Comparison of ENCODE assay signal across 8 cellular contexts in genomic region chr15:50876989-50877360, GRCh38. TPM values are rescaled to one million over a fixed set of nuclear protein-coding genes. Genes with fewer than 3 reads are reported as not detected.
DNase-seq lines count a peak whose midpoint lies in the region; ATAC-seq, FAIRE-seq and TF ChIP-seq lines count a peak whose summit lies in the region.

No MANE protein-coding gene starts in this region.

- H3K4me3 ChIP-seq in astrocyte (ENCODE audit: insufficient read depth, low read depth, low read length) (peak overlapping the region; percentile 45), hepatocyte (peak overlapping the region; percentile 1)

- no peaks in the 10 kb centered on the region for H4K20me1 ChIP-seq in astrocyte (ENCODE audit: insufficient read depth, low read length)
- H4K20me1 ChIP-seq in hepatocyte (ENCODE audit: insufficient read depth, poor library complexity, severe bottlenecking) = no peaks in the 10 kb centered on the region

- H3K9ac ChIP-seq in astrocyte (ENCODE audit: low read length) = peak overlapping the region; percentile 65

- TF ChIP-seq CTCF in GM10248 (IDR thresholded peaks at IDR 0.05; ENCODE audit: control extremely low read depth, extremely low read depth, low read depth, missing control alignments) = peak; percentile 94
- peak; percentile 99 for TF ChIP-seq CTCF in astrocyte (IDR thresholded peaks at IDR 0.05; ENCODE audit: insufficient read depth, low read depth, low read length)
- peak; percentile 94 for TF ChIP-seq CTCF in hepatocyte (IDR thresholded peaks at IDR 0.05; ENCODE audit: poor library complexity)

- H3K4me2 ChIP-seq in astrocyte (ENCODE audit: low read length) (peak overlapping the region; percentile 82), hepatocyte (peak overlapping the region; percentile 65)

- no peaks in the 10 kb centered on the region for H3K9me3 Mint-ChIP-seq in astrocyte (ENCODE audit: unreplicated experiment)

- H3K79me2 ChIP-seq in astrocyte (ENCODE audit: insufficient read depth, low read length) = no peaks in the 10 kb centered on the region
- H3K79me2 ChIP-seq in hepatocyte = no peaks in the 10 kb centered on the region

- H3K9me2 ChIP-seq in hepatocyte (replicated peaks; ENCODE audit: insufficient read depth) = no peaks in the 10 kb centered on the region

- peaks cover 4% of the 10 kb centered on the region for H3K27me3 ChIP-seq in astrocyte (ENCODE audit: insufficient read depth, low read length)
- H3K27me3 ChIP-seq in hepatocyte = no peaks in the 10 kb centered on the region

- H3K4me3 Mint-ChIP-seq in astrocyte (ENCODE audit: unreplicated experiment) = peak overlapping the region; percentile 30

- peak overlapping the region; percentile 77 for H3K27ac Mint-ChIP-seq in astrocyte (ENCODE audit: unreplicated experiment)

- peaks cover 31% of the 10 kb centered on the region for H3K4me1 Mint-ChIP-seq in astrocyte (ENCODE audit: low read depth, unreplicated experiment)

- no peaks in the 10 kb centered on the region for H3K36me3 Mint-ChIP-seq in astrocyte (ENCODE audit: low read depth, unreplicated experiment)

- no peak for FAIRE-seq in astrocyte (lab: Jason Lieb, UNC)

- TF ChIP-seq POLR2A in GM18505 (IDR thresholded peaks at IDR 0.05; ENCODE audit: borderline replicate concordance, extremely low read depth, insufficient read depth, insufficient read length) = no peak

- H3K4me1 ChIP-seq in astrocyte (ENCODE audit: insufficient read depth, low read length) = no peaks in the 10 kb centered on the region
- H3K4me1 ChIP-seq in hepatocyte (ENCODE audit: insufficient read depth) = no peaks in the 10 kb centered on the region

- H3K27ac ChIP-seq in astrocyte (ENCODE audit: low read depth, low read length) (peak overlapping the region; percentile 3), hepatocyte (no peak overlapping the region)

- POLR2A ChIA-PET in GM10248 (lab: Yijun Ruan, JAX) = no interaction called here

- H3K9me3 ChIP-seq in astrocyte (ENCODE audit: insufficient read depth, low read depth, low read length) (no peaks in the 10 kb centered on the region), hepatocyte (ENCODE audit: low read depth) (no peaks in the 10 kb centered on the region)

- DNase-seq in GM10248 (ENCODE audit: extremely low spot score) (peak; percentile 61), NCI-H1417 (lab: John Stamatoyannopoulos, UW) (peak; percentile 46 to 79 (median 70)), T-helper 2 cell (peak in 4 of 5 experiments; percentile 29 to 70 (median 45)), astrocyte (ENCODE audit: low read depth) (peak; percentile 92), hepatocyte (ENCODE audit: low spot score) (peak; percentile 82), retina (peak; percentile 85)

- H3K36me3 ChIP-seq in astrocyte (ENCODE audit: insufficient read depth, low read length) (no peaks in the 10 kb centered on the region), hepatocyte (replicated peaks; ENCODE audit: insufficient read depth, low read depth) (no peaks in the 10 kb centered on the region)

- 3% methylated on average over 8 of the region's 8 CpGs for WGBS in hepatocyte (ENCODE audit: low lambda C conversion rate, missing lambda C conversion rate)

- H2AFZ ChIP-seq in astrocyte (ENCODE audit: low read depth, low read length) = peak overlapping the region; percentile 83
- H2AFZ ChIP-seq in hepatocyte = peak overlapping the region; percentile 60

- H3K27me3 Mint-ChIP-seq in astrocyte (ENCODE audit: low read depth, unreplicated experiment) = peaks cover 1% of the 10 kb centered on the region

- CTCF ChIA-PET in GM10248 (lab: Yijun Ruan, JAX) = interaction anchor here (0.8 to 5.3 kb wide), 23 partner anchors 8 to 1721 kb away, joined by 3 to 57 read pairs (median 4); partner anchors contain the start of genes AP4E1 and COPS2

- ATAC-seq in GM18505 (IDR thresholded peaks at IDR 0.05; ENCODE audit: unreplicated experiment) (no peak), GM21825 (IDR thresholded peaks at IDR 0.05; ENCODE audit: unreplicated experiment) (no peak)

RNA-seq across cellular contexts. Expression of gene AP4E1, which starts 31.5 kb away (rescaled TPM):
- total RNA-seq in astrocyte (15.0 and 16.4 TPM in 2 replicates), hepatocyte (10.6 and 12.4 TPM in 2 replicates)
- 1.4 and 2.0 TPM in 2 replicates for polyA plus RNA-seq in hepatocyte
